18 cellular contexts compared by ENCODE assay signal in the genomic region with DNA sequence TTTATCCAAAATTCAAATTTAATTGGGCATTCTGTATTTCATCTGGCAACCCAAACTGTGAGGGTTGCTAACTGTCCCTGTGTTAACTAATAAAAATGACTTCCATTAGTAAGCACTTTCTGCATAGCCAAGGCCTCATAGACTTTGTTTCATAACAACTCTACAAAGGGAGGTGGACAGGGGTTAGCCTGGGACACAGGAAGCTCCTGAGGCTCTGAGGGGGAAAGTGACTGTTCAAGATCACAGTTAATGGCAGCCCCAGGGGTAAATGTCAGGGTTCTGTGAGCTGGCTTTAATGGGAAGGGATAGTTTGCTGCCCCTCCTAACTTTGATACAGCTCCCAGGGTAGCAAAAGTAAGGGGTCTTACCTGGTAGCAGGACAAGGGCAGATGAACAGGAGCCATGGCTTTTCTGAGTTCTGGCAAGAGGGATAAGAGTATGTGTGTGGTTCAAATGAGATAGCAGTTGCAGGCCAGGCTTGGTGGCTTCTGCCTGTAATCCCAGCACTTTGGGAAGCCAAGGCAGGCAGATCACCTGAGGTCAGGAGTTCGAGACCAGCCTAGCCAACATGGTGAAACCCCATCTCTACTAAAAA. TPM values are rescaled to one million over a fixed set of nuclear protein-coding genes. Genes with fewer than 3 reads are reported as not detected.
DNase-seq lines count a peak whose midpoint lies in the region; ATAC-seq and TF ChIP-seq lines count a peak whose summit lies in the region.
"Had no signal": no experiment of that assay in that cellular context is flagged by ENCODE, and none has a peak within 500 bp of the region (broad histone marks: within the 10 kb centered on the region; RNA-seq: fewer than 3 reads in every experiment).

No MANE protein-coding gene starts in this region.

- no peak overlapping the region for H3K4me2 ChIP-seq in SK-N-SH
- H3K4me2 ChIP-seq: A549, GM23338 had no signal

- peaks cover 0 to 3% of the 10 kb centered on the region in 2 experiments; a peak in 1 of 4 replicates for H3K4me1 ChIP-seq in SK-N-SH (ENCODE audit: control insufficient read depth in 1 of 2, insufficient read depth in 2 of 2, low read depth in 1 of 2, low read length in 1 of 2)
- H3K4me1 ChIP-seq: psoas muscle had no signal

- TF ChIP-seq RAD21 in SK-N-SH (IDR thresholded peaks at IDR 0.05; ENCODE audit: low read length) = no peak

- no peaks in the 10 kb centered on the region for H3K27me3 ChIP-seq in SK-N-SH (ENCODE audit: insufficient read depth)

- ATAC-seq in SK-N-SH treated with all-trans-retinoic acid at 6 μM for 48 hours (peak; percentile 60), GM21447 (IDR thresholded peaks at IDR 0.05; ENCODE audit: unreplicated experiment) (no peak)
- ATAC-seq: A549, GM23338, psoas muscle had no signal

- TF ChIP-seq EP300 in SK-N-SH (IDR thresholded peaks at IDR 0.05; ENCODE audit: borderline replicate concordance in 1 of 2, low read depth in 1 of 2, low read length in 1 of 2) = no peak

- H3K79me2 ChIP-seq in SK-N-SH (ENCODE audit: insufficient read depth) = no peaks in the 10 kb centered on the region

- no peak overlapping the region for H3K9ac ChIP-seq in SK-N-SH

- H3K4me3 ChIP-seq in SK-N-SH (ENCODE audit: low read depth in 2 of 2, low read length in 1 of 2) = no peak overlapping the region
- H3K4me3 ChIP-seq: A549, GM23338, left ventricle myocardium inferior, psoas muscle had no signal

- no peak overlapping the region for H2AFZ ChIP-seq in SK-N-SH (ENCODE audit: low read depth)
- H2AFZ ChIP-seq: GM23338 had no signal

- DNase-seq in SK-N-SH (no peak), RWPE1 (ENCODE audit: low spot score) (no peak), fibroblast of gingiva (ENCODE audit: low read depth) (peak; percentile 7), stromal cell of bone marrow (ENCODE audit: low read depth) (peak; percentile 10), NCI-H2196 (lab: John Stamatoyannopoulos, UW; ENCODE audit: unreplicated experiment) (no peak), activated gamma-delta T cell (lab: John Stamatoyannopoulos, UW) (no peak)
- DNase-seq: activated CD8-positive, alpha-beta memory T cell treated with anti-CD3 and anti-CD28 coated beads for 24 hours; activated effector memory CD4-positive, alpha-beta T cell treated with anti-CD3 and anti-CD28 coated beads, Interleukin-2, amount 50 U/mL, for 16 hours; COR-L47; left ventricle myocardium inferior; naive B cell; NCI-H1092; psoas muscle had no signal

- 85% methylated on average over 1 of the region's 1 CpG for WGBS in SK-N-SH (ENCODE audit: low lambda C conversion rate)

- H3K27ac ChIP-seq in SK-N-SH (ENCODE audit: low read depth in 2 of 2, low read length in 1 of 2) (no peak overlapping the region), RWPE1 (peak overlapping the region; percentile 20; the same call in 1 of the 2 replicates)
- H3K27ac ChIP-seq: left ventricle myocardium inferior, psoas muscle, VCaP had no signal

- CTCF ChIA-PET in SK-N-SH (lab: Yijun Ruan, JAX) = no interaction called here
- CTCF ChIA-PET in RWPE1 (lab: Yijun Ruan, JAX) = interaction anchor here (1.3 kb wide), 1 partner anchor 17 kb away, joined by 3 read pairs; no protein-coding TSS in a partner anchor

- TF ChIP-seq CTCF in SK-N-SH (IDR thresholded peaks at IDR 0.05) = no peak
- no peak for TF ChIP-seq CTCF in RWPE1 (conservative IDR thresholded peaks at IDR 0.05; ENCODE audit: low read depth)

- POLR2A ChIA-PET in SK-N-SH (lab: Yijun Ruan, JAX) = no interaction called here
- POLR2A ChIA-PET in RWPE1 (lab: Yijun Ruan, JAX; ENCODE audit: low non-redundant PET) = interaction anchor here (0.6 kb wide), 1 partner anchor 16 kb away, joined by 4 read pairs; no protein-coding TSS in a partner anchor

- no peaks in the 10 kb centered on the region for H3K9me2 ChIP-seq in SK-N-SH

- H4K20me1 ChIP-seq in SK-N-SH (ENCODE audit: insufficient read depth) = no peaks in the 10 kb centered on the region

- H3K36me3 ChIP-seq in SK-N-SH (replicated peaks in 1 of 2; ENCODE audit: control insufficient read depth in 1 of 2, insufficient read depth in 2 of 2, low read length in 1 of 2) = no peaks in the 10 kb centered on the region
- H3K36me3 ChIP-seq: left ventricle myocardium inferior had no signal

- H3K9me3 ChIP-seq in SK-N-SH = no peaks in the 10 kb centered on the region
- H3K9me3 ChIP-seq: A549, left ventricle myocardium inferior, psoas muscle had no signal

- H3F3A ChIP-seq in SK-N-SH (replicated peaks; ENCODE audit: insufficient read depth) = no peaks in the 10 kb centered on the region

TF ChIP-seq in SK-N-SH treated with all-trans-retinoic acid at 6 μM for 48 hours, 23 proteins besides CTCF, POLR2A, EP300 and RAD21 (continues in another document):
- no peak for TF ChIP-seq ZFP30 (CRISPR knock-in tag; IDR thresholded peaks at IDR 0.05)
- TF ChIP-seq, protein P1, sequence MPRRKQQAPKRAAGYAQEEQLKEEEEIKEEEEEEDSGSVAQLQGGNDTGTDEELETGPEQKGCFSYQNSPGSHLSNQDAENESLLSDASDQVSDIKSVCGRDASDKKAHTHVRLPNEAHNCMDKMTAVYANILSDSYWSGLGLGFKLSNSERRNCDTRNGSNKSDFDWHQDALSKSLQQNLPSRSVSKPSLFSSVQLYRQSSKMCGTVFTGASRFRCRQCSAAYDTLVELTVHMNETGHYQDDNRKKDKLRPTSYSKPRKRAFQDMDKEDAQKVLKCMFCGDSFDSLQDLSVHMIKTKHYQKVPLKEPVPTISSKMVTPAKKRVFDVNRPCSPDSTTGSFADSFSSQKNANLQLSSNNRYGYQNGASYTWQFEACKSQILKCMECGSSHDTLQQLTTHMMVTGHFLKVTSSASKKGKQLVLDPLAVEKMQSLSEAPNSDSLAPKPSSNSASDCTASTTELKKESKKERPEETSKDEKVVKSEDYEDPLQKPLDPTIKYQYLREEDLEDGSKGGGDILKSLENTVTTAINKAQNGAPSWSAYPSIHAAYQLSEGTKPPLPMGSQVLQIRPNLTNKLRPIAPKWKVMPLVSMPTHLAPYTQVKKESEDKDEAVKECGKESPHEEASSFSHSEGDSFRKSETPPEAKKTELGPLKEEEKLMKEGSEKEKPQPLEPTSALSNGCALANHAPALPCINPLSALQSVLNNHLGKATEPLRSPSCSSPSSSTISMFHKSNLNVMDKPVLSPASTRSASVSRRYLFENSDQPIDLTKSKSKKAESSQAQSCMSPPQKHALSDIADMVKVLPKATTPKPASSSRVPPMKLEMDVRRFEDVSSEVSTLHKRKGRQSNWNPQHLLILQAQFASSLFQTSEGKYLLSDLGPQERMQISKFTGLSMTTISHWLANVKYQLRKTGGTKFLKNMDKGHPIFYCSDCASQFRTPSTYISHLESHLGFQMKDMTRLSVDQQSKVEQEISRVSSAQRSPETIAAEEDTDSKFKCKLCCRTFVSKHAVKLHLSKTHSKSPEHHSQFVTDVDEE (CRISPR knock-in tag; IDR thresholded peaks at IDR 0.05) = no peak
- TF ChIP-seq ZNF8 (CRISPR knock-in tag; IDR thresholded peaks at IDR 0.05) = no peak
- no peak for TF ChIP-seq RARB (CRISPR knock-in tag; IDR thresholded peaks at IDR 0.05)
- no peak for TF ChIP-seq BACH2 (CRISPR knock-in tag; IDR thresholded peaks at IDR 0.05; ENCODE audit: borderline replicate concordance)
- no peak for TF ChIP-seq ZNF70 (CRISPR knock-in tag; IDR thresholded peaks at IDR 0.05)

TF ChIP-seq in SK-N-SH, 30 proteins besides CTCF, POLR2A, EP300 and RAD21 (continues in another document):
- no peak for TF ChIP-seq SIN3A (IDR thresholded peaks at IDR 0.05; ENCODE audit: borderline replicate concordance, low read depth, low read length)
- no peak for TF ChIP-seq CHD2 (IDR thresholded peaks at IDR 0.05; ENCODE audit: low read length, partially characterized antibody)
- TF ChIP-seq FOSL2 (IDR thresholded peaks at IDR 0.05; ENCODE audit: borderline replicate concordance, low read depth) = no peak
- TF ChIP-seq, protein P2, sequence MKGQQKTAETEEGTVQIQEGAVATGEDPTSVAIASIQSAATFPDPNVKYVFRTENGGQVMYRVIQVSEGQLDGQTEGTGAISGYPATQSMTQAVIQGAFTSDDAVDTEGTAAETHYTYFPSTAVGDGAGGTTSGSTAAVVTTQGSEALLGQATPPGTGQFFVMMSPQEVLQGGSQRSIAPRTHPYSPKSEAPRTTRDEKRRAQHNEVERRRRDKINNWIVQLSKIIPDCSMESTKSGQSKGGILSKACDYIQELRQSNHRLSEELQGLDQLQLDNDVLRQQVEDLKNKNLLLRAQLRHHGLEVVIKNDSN (IDR thresholded peaks at IDR 0.05; ENCODE audit: borderline replicate concordance, low read depth) = no peak
- no peak for TF ChIP-seq EZH2phosphoT487 (IDR thresholded peaks at IDR 0.05; ENCODE audit: borderline replicate concordance, low read depth)
- TF ChIP-seq GABPA (IDR thresholded peaks at IDR 0.05; ENCODE audit: low read depth) = no peak
- no peak for TF ChIP-seq TAF1 (IDR thresholded peaks at IDR 0.05; ENCODE audit: borderline replicate concordance, low read depth, low read length)

RNA-seq across cellular contexts. Expression of gene HEATR9, which starts 2.2 kb away (rescaled TPM):
- not detected in 2 replicates for polyA plus RNA-seq in SK-N-SH (2012; rRNA removed)
- not detected in 2 replicates for polyA plus RNA-seq in SK-N-SH (2012; cell fraction: cytosol; rRNA removed)
- polyA plus RNA-seq in SK-N-SH (2012; cell fraction: nucleus; rRNA removed) = not detected in 2 replicates
- polyA plus RNA-seq: A549, GM23338, psoas muscle had no signal

RNA-seq across cellular contexts. Expression of gene CCL5, which starts 13.7 kb away (rescaled TPM):
- 0.23 and 0.57 TPM in 2 replicates for polyA plus RNA-seq in SK-N-SH (2012; rRNA removed)
- 0.33 and 0.45 TPM in 2 replicates for polyA plus RNA-seq in SK-N-SH (2012; cell fraction: cytosol; rRNA removed)
- 0.06 and 0.08 TPM in 2 replicates for polyA plus RNA-seq in SK-N-SH (2012; cell fraction: nucleus; rRNA removed)
- polyA plus RNA-seq: GM23338 had no signal

RNA-seq across cellular contexts. Expression of gene TAF15, which starts 57.2 kb away (rescaled TPM):
- 67.5 and 78.0 TPM in 2 replicates for polyA plus RNA-seq in SK-N-SH (2012; rRNA removed)
- 117 and 139 TPM in 2 replicates for polyA plus RNA-seq in SK-N-SH (2012; cell fraction: cytosol; rRNA removed)
- 43.9 and 71.3 TPM in 2 replicates for polyA plus RNA-seq in SK-N-SH (2012; cell fraction: nucleus; rRNA removed)

Comparison
In these comparisons a context has a peak if more than half of its experiments do, and no peak if none do; other contexts are left out.
1. DNase-seq: peak in fibroblast of gingiva (single experiment) and stromal cell of bone marrow (single experiment); none in SK-N-SH (single experiment), RWPE1 (single experiment), NCI-H2196 (single experiment) and activated gamma-delta T cell (single experiment).